ENCODE assay signal across 18 cellular contexts in the genomic region with DNA sequence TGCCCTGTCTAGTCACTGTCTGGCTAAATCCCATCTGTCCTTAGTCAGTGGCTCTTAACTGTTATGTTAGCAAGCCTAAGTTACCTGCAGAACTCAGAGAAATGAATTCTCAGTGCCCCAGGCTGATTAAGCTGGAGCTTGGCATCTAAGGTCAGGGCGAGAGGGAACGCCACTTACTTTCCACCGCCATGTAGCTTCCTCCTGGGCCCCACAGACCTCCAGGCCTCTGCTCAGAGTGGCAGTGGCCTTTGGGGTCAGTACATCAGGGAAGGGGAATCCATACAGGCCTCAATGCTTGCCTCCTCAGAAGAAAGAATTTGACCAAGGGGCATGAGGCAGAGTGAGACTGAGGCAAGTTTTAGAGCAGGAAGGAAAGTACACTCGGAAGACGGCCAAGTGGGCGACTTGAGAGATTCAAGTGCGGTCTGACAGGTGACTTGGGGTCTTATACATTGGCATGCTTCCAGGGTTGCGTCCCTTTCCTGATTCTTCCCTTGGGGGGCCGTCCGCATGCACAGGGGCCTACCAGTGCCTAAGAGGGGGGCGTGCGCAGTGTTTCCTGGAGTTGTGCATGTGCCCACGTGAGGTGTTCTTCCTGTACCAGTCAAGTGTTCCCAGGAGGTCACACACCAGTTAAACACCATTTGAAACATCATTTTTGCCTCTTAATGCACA.
A peak's percentile ranks its signal among the peaks of the same experiment; 100 is the strongest.
DNase-seq lines count a peak whose midpoint lies in the region; ATAC-seq and TF ChIP-seq lines count a peak whose summit lies in the region.
"Had no signal": no experiment of that assay in that cellular context is flagged by ENCODE, and none has a peak within 500 bp of the region (broad histone marks: within the 10 kb centered on the region; RNA-seq: fewer than 3 reads in every experiment).

No MANE protein-coding gene starts in this region.

- H3K4ac ChIP-seq in neuronal stem cell (ENCODE audit: low read length): no peak overlapping the region

- peak overlapping the region; percentile 64 for H3K27ac Mint-ChIP-seq in activated naive CD4-positive, alpha-beta T cell treated with anti-CD3 and anti-CD28 coated beads, Interleukin-2, amount 10 ng/mL, durations not matched to agents 7 days and 5 days
- peak overlapping the region; percentile 32 for H3K27ac Mint-ChIP-seq in stimulated activated effector memory CD8-positive, alpha-beta T cell treated with anti-CD3 and anti-CD28 coated beads, Interleukin-12 subunit alpha, Interleukin-12 subunit beta, amount 100 ng/mL, for 72 hours
- H3K27ac Mint-ChIP-seq: H9; T-helper 1 cell treated with Interleukin-12 subunit alpha and Interleukin-12 subunit beta and Interleukin-4 antibody, amounts not matched to agents 30 μg/mL and 1 μg/mL, for 36 hours had no signal

- H3K36me3 Mint-ChIP-seq in activated naive CD4-positive, alpha-beta T cell treated with anti-CD3 and anti-CD28 coated beads, Interleukin-2, amount 10 ng/mL, durations not matched to agents 7 days and 5 days: peaks cover 50% of the 10 kb centered on the region
- H3K36me3 Mint-ChIP-seq in stimulated activated effector memory CD8-positive, alpha-beta T cell treated with anti-CD3 and anti-CD28 coated beads, Interleukin-12 subunit alpha, Interleukin-12 subunit beta, amount 100 ng/mL, for 72 hours: peaks cover 72% of the 10 kb centered on the region

- no peak for DNase-seq in activated naive CD4-positive, alpha-beta T cell treated with anti-CD3 and anti-CD28 coated beads, Interleukin-2, amount 10 ng/mL, durations not matched to agents 7 days and 5 days
- DNase-seq in activated naive CD4-positive, alpha-beta T cell treated with anti-CD3 and anti-CD28 coated beads, Interleukin-2, amount 50 U/mL, for 16 hours: no peak
- no peak for DNase-seq in HCT116 (ENCODE audit: low read depth, low spot score)
- peak; percentile 73 for DNase-seq in coronary artery (ENCODE audit: low spot score)
- DNase-seq in stimulated activated effector memory CD8-positive, alpha-beta T cell treated with anti-CD3 and anti-CD28 coated beads, Interleukin-12 subunit alpha, Interleukin-12 subunit beta, amount 100 ng/mL, for 72 hours (ENCODE audit: low spot score in 2 of 2): no peak
- no peak for DNase-seq in neuronal stem cell (ENCODE audit: low spot score)
- DNase-seq: central memory CD4-positive, alpha-beta T cell; erythroblast; H9; heart left ventricle; NCI-H1105 treated with DMSO at 0.1 percent for 48 hours; NCI-H2029; NCI-H2227 treated with DMSO at 0.1 percent for 48 hours had no signal

- H3K36me3 ChIP-seq in HCT116 (ENCODE audit: control insufficient read depth in 1 of 2, insufficient read depth in 2 of 2, low read length in 2 of 2): peaks cover 17 to 26% of the 10 kb centered on the region in 2 experiments; a peak in 3 of 4 replicates
- H3K36me3 ChIP-seq in neuronal stem cell (replicated peaks in 1 of 2; ENCODE audit: control insufficient read depth in 2 of 2, insufficient read depth in 2 of 2, low read length in 2 of 2): peaks cover 23 to 28% of the 10 kb centered on the region in 2 donors

- peaks cover 0 to 9% of the 10 kb centered on the region in 2 experiments; a peak in 3 of 4 replicates for H3K4me1 ChIP-seq in HCT116 (ENCODE audit: control insufficient read depth in 1 of 2, insufficient read depth in 2 of 2, low read length in 2 of 2)
- H3K4me1 ChIP-seq in neuronal stem cell (ENCODE audit: control insufficient read depth in 2 of 2, insufficient read depth in 1 of 2, low read depth in 1 of 2, low read length in 2 of 2): no peaks in the 10 kb centered on the region
- H3K4me1 ChIP-seq: ascending aorta had no signal

- POLR2A ChIA-PET in HCT116 (lab: Charles Lee): no interaction called here

- RAD21 ChIA-PET in HCT116 (lab: Charles Lee; ENCODE audit: low non-redundant PET in 1 of 2, low total read pairs in 2 of 2, uncharacterized antibody in 2 of 2, unreplicated experiment in 2 of 2): no interaction called here

- BruUV-seq in HCT116 (replicated peaks; lab: Mats Ljungman, UMichigan): TSS peak; percentile 2

- no peak overlapping the region for H2BK120ac ChIP-seq in neuronal stem cell (ENCODE audit: low read depth, low read length)

- H3K4me3 ChIP-seq in HCT116 (replicated peaks in 1 of 2; ENCODE audit: low read depth in 1 of 2, low read length in 2 of 2) (no peak overlapping the region), coronary artery (no peak overlapping the region), neuronal stem cell (ENCODE audit: low read length in 2 of 2) (no peak overlapping the region)
- H3K4me3 ChIP-seq: ascending aorta, heart left ventricle, SJSA1 had no signal

- no peaks in the 10 kb centered on the region for H3K9me2 ChIP-seq in HCT116 (ENCODE audit: insufficient read depth)

- no peak overlapping the region for H3K4me2 ChIP-seq in HCT116 (ENCODE audit: low read length)
- no peak overlapping the region for H3K4me2 ChIP-seq in neuronal stem cell (ENCODE audit: insufficient read depth, low read length, poor library complexity, severe bottlenecking)

- H3K9me3 ChIP-seq in HCT116 (ENCODE audit: control insufficient read depth in 1 of 2, insufficient read depth in 1 of 2, low read depth in 1 of 2, low read length in 2 of 2): no peaks in the 10 kb centered on the region
- peaks cover 0 to 3% of the 10 kb centered on the region in 2 donors for H3K9me3 ChIP-seq in neuronal stem cell (replicated peaks in 1 of 2; ENCODE audit: control insufficient read depth in 2 of 2, insufficient read depth in 1 of 2, low read depth in 1 of 2, low read length in 2 of 2)
- H3K9me3 ChIP-seq: ascending aorta, heart left ventricle, SJSA1 had no signal

- ATAC-seq in HCT116: no peak
- ATAC-seq in stimulated activated effector memory CD8-positive, alpha-beta T cell treated with anti-CD3 and anti-CD28 coated beads, Interleukin-12 subunit alpha, Interleukin-12 subunit beta, amount 100 ng/mL, for 72 hours: no peak
- ATAC-seq in HG03135 (IDR thresholded peaks at IDR 0.05; ENCODE audit: unreplicated experiment): no peak
- ATAC-seq in HG03442 (IDR thresholded peaks at IDR 0.05; ENCODE audit: unreplicated experiment): no peak
- ATAC-seq: heart left ventricle had no signal

- H3K27ac ChIP-seq in HCT116 (ENCODE audit: low read depth, low read length): no peak overlapping the region
- H3K27ac ChIP-seq in coronary artery: no peak overlapping the region
- no peak overlapping the region for H3K27ac ChIP-seq in neuronal stem cell (replicated peaks; ENCODE audit: low read length)
- H3K27ac ChIP-seq: ascending aorta, heart left ventricle, SJSA1 had no signal

- no peak overlapping the region for H4K91ac ChIP-seq in neuronal stem cell (ENCODE audit: low read depth, low read length, poor library complexity)

- no peak overlapping the region for H4K8ac ChIP-seq in neuronal stem cell (ENCODE audit: low read depth, low read length)

- CTCF ChIA-PET in activated naive CD4-positive, alpha-beta T cell treated with anti-CD3 and anti-CD28 coated beads, Interleukin-2, amount 10 ng/mL, durations not matched to agents 7 days and 5 days (lab: Charles Lee): no interaction called here
- CTCF ChIA-PET in HCT116 (lab: Charles Lee): no interaction called here

- intact Hi-C loops in HCT116 (cut with micrococcal nuclease): no loop called here

- no CpG with 5 or more reads among the region's 13 CpGs for WGBS in neuronal stem cell (ENCODE audit: extremely low coverage in 2 of 2, insufficient read length in 2 of 2, insufficient replicate concordance in 1 of 2), 2 donors

- H3K14ac ChIP-seq in neuronal stem cell (ENCODE audit: low read length): no peak overlapping the region

- no peak overlapping the region for H2BK15ac ChIP-seq in neuronal stem cell (ENCODE audit: low read length)

- no peak overlapping the region for H3K4me3 Mint-ChIP-seq in activated naive CD4-positive, alpha-beta T cell treated with anti-CD3 and anti-CD28 coated beads, Interleukin-2, amount 10 ng/mL, durations not matched to agents 7 days and 5 days
- H3K4me3 Mint-ChIP-seq in stimulated activated effector memory CD8-positive, alpha-beta T cell treated with anti-CD3 and anti-CD28 coated beads, Interleukin-12 subunit alpha, Interleukin-12 subunit beta, amount 100 ng/mL, for 72 hours: no peak overlapping the region
- H3K4me3 Mint-ChIP-seq: H9; T-helper 1 cell treated with Interleukin-12 subunit alpha and Interleukin-12 subunit beta and Interleukin-4 antibody, amounts not matched to agents 30 μg/mL and 1 μg/mL, for 36 hours had no signal

- no peaks in the 10 kb centered on the region for H3K27me3 Mint-ChIP-seq in activated naive CD4-positive, alpha-beta T cell treated with anti-CD3 and anti-CD28 coated beads, Interleukin-2, amount 10 ng/mL, durations not matched to agents 7 days and 5 days

- peaks cover 14% of the 10 kb centered on the region; the same call in 1 of the 2 replicates for H3K79me2 ChIP-seq in HCT116 (ENCODE audit: insufficient read depth, low read length)

- H3K23ac ChIP-seq in neuronal stem cell (ENCODE audit: low read depth, low read length, poor library complexity): no peak overlapping the region

- H3K9ac ChIP-seq in HCT116 (ENCODE audit: low read length) (no peak overlapping the region), neuronal stem cell (ENCODE audit: low read depth, low read length, poor library complexity) (no peak overlapping the region)

- H2BK12ac ChIP-seq in neuronal stem cell (ENCODE audit: low read length): no peak overlapping the region

- peaks cover 27% of the 10 kb centered on the region for H3K4me1 Mint-ChIP-seq in activated naive CD4-positive, alpha-beta T cell treated with anti-CD3 and anti-CD28 coated beads, Interleukin-2, amount 10 ng/mL, durations not matched to agents 7 days and 5 days
- peaks cover 22% of the 10 kb centered on the region for H3K4me1 Mint-ChIP-seq in stimulated activated effector memory CD8-positive, alpha-beta T cell treated with anti-CD3 and anti-CD28 coated beads, Interleukin-12 subunit alpha, Interleukin-12 subunit beta, amount 100 ng/mL, for 72 hours

- H3K27me3 ChIP-seq in HCT116 (ENCODE audit: insufficient read depth, low read length) (no peaks in the 10 kb centered on the region), neuronal stem cell (ENCODE audit: control insufficient read depth in 3 of 3, insufficient read depth in 3 of 3, low read depth in 1 of 3, low read length in 3 of 3) (peaks cover 0 to 17% (median 10%) of the 10 kb centered on the region in 3 experiments)
- H3K27me3 ChIP-seq: ascending aorta, heart left ventricle, SJSA1 had no signal

- H3K9me3 Mint-ChIP-seq in activated naive CD4-positive, alpha-beta T cell treated with anti-CD3 and anti-CD28 coated beads, Interleukin-2, amount 10 ng/mL, durations not matched to agents 7 days and 5 days: no peaks in the 10 kb centered on the region
- H3K9me3 Mint-ChIP-seq in stimulated activated effector memory CD8-positive, alpha-beta T cell treated with anti-CD3 and anti-CD28 coated beads, Interleukin-12 subunit alpha, Interleukin-12 subunit beta, amount 100 ng/mL, for 72 hours: no peaks in the 10 kb centered on the region
- H3K9me3 Mint-ChIP-seq: H9; T-helper 1 cell treated with Interleukin-12 subunit alpha and Interleukin-12 subunit beta and Interleukin-4 antibody, amounts not matched to agents 30 μg/mL and 1 μg/mL, for 36 hours had no signal

- TF ChIP-seq RAD21 in HCT116 (IDR thresholded peaks at IDR 0.05; ENCODE audit: low read depth): no peak

- no peaks in the 10 kb centered on the region for H4K20me1 ChIP-seq in HCT116 (ENCODE audit: insufficient read depth)

- H3K79me1 ChIP-seq in neuronal stem cell (ENCODE audit: low read depth, low read length): no peaks in the 10 kb centered on the region

- TF ChIP-seq CTCF in HCT116 (IDR thresholded peaks at IDR 0.05 in 2 of 3, conservative IDR thresholded peaks at IDR 0.05 in 1 of 3; ENCODE audit: borderline replicate concordance in 1 of 3, insufficient read depth in 1 of 3, low read depth in 2 of 3, low read length in 2 of 3) (no peak), coronary artery (IDR thresholded peaks at IDR 0.05) (no peak)

- no peak overlapping the region for H2AK5ac ChIP-seq in neuronal stem cell (ENCODE audit: low read depth, low read length)

- H2AFZ ChIP-seq in HCT116 (ENCODE audit: low read depth, low read length, poor library complexity, severe bottlenecking): no peak overlapping the region
- H2AFZ ChIP-seq in neuronal stem cell (ENCODE audit: low read length): no peak overlapping the region

- H2BK5ac ChIP-seq in neuronal stem cell (ENCODE audit: low read length): no peak overlapping the region

- no peak overlapping the region for H3K18ac ChIP-seq in neuronal stem cell (ENCODE audit: low read length)

- TF ChIP-seq POLR2A in HCT116 (IDR thresholded peaks at IDR 0.05; ENCODE audit: borderline replicate concordance, extremely low read depth, insufficient read depth, insufficient read length): no peak
